15 cellular contexts compared by ENCODE assay signal in the genomic region with DNA sequence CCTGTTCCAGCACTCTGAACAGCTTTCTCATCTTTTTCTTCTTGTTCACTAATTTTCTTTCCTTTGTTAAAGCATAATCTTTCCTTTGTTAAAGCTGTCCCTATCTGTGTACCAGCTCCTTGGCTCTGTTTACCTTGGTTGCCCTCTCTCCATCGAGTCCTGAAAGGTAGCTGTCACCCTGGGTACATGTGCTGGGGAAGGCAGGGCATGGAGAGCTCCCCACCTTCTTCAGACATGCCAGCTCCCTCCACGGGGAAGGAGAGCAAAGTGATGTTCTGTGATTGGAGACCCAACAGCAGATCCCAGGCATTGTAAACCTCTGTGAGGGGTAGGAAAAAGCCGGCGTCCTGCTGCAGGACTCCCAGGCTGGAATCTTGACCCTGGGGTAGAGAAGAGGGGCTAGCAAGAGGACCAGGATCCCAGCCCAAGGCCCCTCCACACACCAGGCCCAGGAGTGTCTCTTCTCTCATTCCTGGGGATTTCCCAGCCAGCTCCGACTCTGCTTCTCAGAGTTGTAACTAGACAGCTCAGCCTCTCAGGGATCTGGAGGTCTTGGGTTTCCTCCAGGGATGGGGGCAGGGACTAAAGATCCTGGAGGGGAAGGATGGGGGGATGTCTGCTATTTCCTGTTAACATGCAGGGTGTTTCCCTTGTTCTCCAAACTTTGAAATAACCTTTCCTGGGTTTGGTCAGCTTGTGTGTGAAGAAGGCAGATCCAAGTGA. TPM values are rescaled to one million over a fixed set of nuclear protein-coding genes. Genes with fewer than 3 reads are reported as not detected.
DNase-seq lines count a peak whose midpoint lies in the region; ATAC-seq, FAIRE-seq and TF ChIP-seq lines count a peak whose summit lies in the region.
"Had no signal": no experiment of that assay in that cellular context is flagged by ENCODE, and none has a peak within 500 bp of the region (broad histone marks: within the 10 kb centered on the region; RNA-seq: fewer than 3 reads in every experiment).

No MANE protein-coding gene starts in this region.

- H2BK12ac ChIP-seq in H1 (ENCODE audit: low read depth, low read length), result no peak overlapping the region; the same call in 1 of the 2 replicates

- WGBS in H1 (ENCODE audit: extremely low coverage in 1 of 2, insufficient coverage in 1 of 2, insufficient read length in 1 of 2, insufficient replicate concordance in 2 of 2, low coverage in 1 of 2, low lambda C conversion rate in 2 of 2, missing lambda C conversion rate in 1 of 2), 2 experiments, result 84% methylated on average over 5 of the region's 5 CpGs; no CpG with 5 or more reads in 1 of the 2 experiments

- TF ChIP-seq EP300 in H1 (IDR thresholded peaks at IDR 0.05; ENCODE audit: borderline replicate concordance in 1 of 2, low read depth in 2 of 2, low read length in 2 of 2), result no peak

- no peak overlapping the region for H3K14ac ChIP-seq in H1 (ENCODE audit: insufficient read length)

- POLR2A ChIA-PET in H1 (lab: Charles Lee; ENCODE audit: partially characterized antibody), result interaction anchor here (0.5 to 2.3 kb wide), 7 partner anchors 10 to 278 kb away, joined by 3 to 6 read pairs (median 3); partner anchors contain the start of genes NUAK2 and TMCC2

- no peak overlapping the region for H4K91ac ChIP-seq in H1 (replicated peaks; ENCODE audit: insufficient read length, low read length)

- peak overlapping the region; percentile 41; the same call in 1 of the 2 replicates for H2AK5ac ChIP-seq in H1 (ENCODE audit: low read depth, low read length)

- H2BK15ac ChIP-seq in H1 (ENCODE audit: low read length), result no peak overlapping the region; the same call in 1 of the 2 replicates

- peaks cover 4 to 19% (median 6%) of the 10 kb centered on the region in 4 experiments; a peak in 6 of 7 replicates for H3K4me1 ChIP-seq in H1 (replicated peaks in 1 of 4; ENCODE audit: control insufficient read depth in 3 of 4, insufficient read depth in 4 of 4, low read length in 3 of 4)

- H3K4me2 ChIP-seq in H1 (ENCODE audit: insufficient read depth in 1 of 2, low read depth in 2 of 2, low read length in 2 of 2), result peak overlapping the region in 1 of 2 experiments; percentile 32; a peak in 1 of 4 replicates

- H3K4me3 ChIP-seq in H1 (ENCODE audit: extremely low read depth in 1 of 4, insufficient read depth in 2 of 4, low read depth in 3 of 4, low read length in 4 of 4), result no peak overlapping the region
- H3K4me3 ChIP-seq: spleen had no signal

- no peaks in the 10 kb centered on the region for H3K79me2 ChIP-seq in H1 (ENCODE audit: control insufficient read depth in 1 of 2, insufficient read depth in 2 of 2, low read length in 2 of 2)

- no peak overlapping the region for H2BK120ac ChIP-seq in H1 (replicated peaks; ENCODE audit: low read depth, low read length)

- H2BK5ac ChIP-seq in H1 (ENCODE audit: low read depth, low read length), result peak overlapping the region; percentile 61; the same call in 1 of the 2 replicates

- no peak overlapping the region for H2AFZ ChIP-seq in H1 (ENCODE audit: low read length)

- no peaks in the 10 kb centered on the region for H4K20me1 ChIP-seq in H1 (replicated peaks in 1 of 2; ENCODE audit: control insufficient read depth in 1 of 2, insufficient read depth in 2 of 2, low read length in 2 of 2)

- H3K4me3 Mint-ChIP-seq in neural crest cell, result no peak overlapping the region
- H3K4me3 Mint-ChIP-seq: naive thymus-derived CD8-positive, alpha-beta T cell had no signal

- no peaks in the 10 kb centered on the region for H3K23me2 ChIP-seq in H1 (ENCODE audit: low read depth, low read length)

- ATAC-seq in HG02798 (IDR thresholded peaks at IDR 0.05; ENCODE audit: poor library complexity, unreplicated experiment), result no peak
- no peak for ATAC-seq in GM18505 (IDR thresholded peaks at IDR 0.05; ENCODE audit: unreplicated experiment)
- ATAC-seq: naive thymus-derived CD8-positive, alpha-beta T cell had no signal

- CTCF ChIA-PET in H1 (lab: Charles Lee; ENCODE audit: partially characterized antibody), result interaction anchor here (0.6 to 42.6 kb wide), 12 partner anchors 2 to 263 kb away, joined by 3 to 2424 read pairs (median 3); partner anchors contain the start of genes KLHDC8A, NUAK2, RBBP5 and TMCC2

- no peak overlapping the region for H3K23ac ChIP-seq in H1 (ENCODE audit: insufficient read length)

- no peak overlapping the region for H3K4ac ChIP-seq in H1 (replicated peaks; ENCODE audit: insufficient read length, low read depth, low read length)

- TF ChIP-seq POLR2A in H1 (IDR thresholded peaks at IDR 0.05; ENCODE audit: control extremely low read depth in 1 of 2, low read depth in 2 of 2, low read length in 2 of 2), result no peak
- no peak for TF ChIP-seq POLR2A in GM18505 (IDR thresholded peaks at IDR 0.05; ENCODE audit: borderline replicate concordance, extremely low read depth, insufficient read depth, insufficient read length)

- FAIRE-seq in H1 (lab: Jason Lieb, UNC), result no peak
- FAIRE-seq: islet of Langerhans had no signal

- H3K27ac Mint-ChIP-seq in neural crest cell (ENCODE audit: unreplicated experiment), result peak overlapping the region; percentile 52

- no peak overlapping the region; the same call in 1 of the 2 replicates for H3K18ac ChIP-seq in H1 (ENCODE audit: extremely low read depth, low read length)

- no peak for TF ChIP-seq RAD21 in H1 (IDR thresholded peaks at IDR 0.05 in 1 of 2, conservative IDR thresholded peaks at IDR 0.05 in 1 of 2; ENCODE audit: low read depth in 2 of 2, low read length in 2 of 2)

- no peak overlapping the region for H2BK20ac ChIP-seq in H1 (ENCODE audit: low read length)

- H3K79me1 ChIP-seq in H1 (ENCODE audit: low read depth, low read length), result no peaks in the 10 kb centered on the region; the same call in 1 of the 2 replicates

- no peaks in the 10 kb centered on the region for H3K9me3 Mint-ChIP-seq in neural crest cell
- H3K9me3 Mint-ChIP-seq: naive thymus-derived CD8-positive, alpha-beta T cell had no signal

- H3K36me3 ChIP-seq in H1 (ENCODE audit: control insufficient read depth in 2 of 4, insufficient read depth in 4 of 4, low read length in 3 of 4), result no peaks in the 10 kb centered on the region
- H3K36me3 ChIP-seq: spleen had no signal

- H3K36me3 Mint-ChIP-seq in neural crest cell (ENCODE audit: low read depth), result no peaks in the 10 kb centered on the region
- H3K36me3 Mint-ChIP-seq: naive thymus-derived CD8-positive, alpha-beta T cell had no signal

- no peaks in the 10 kb centered on the region for H3K27me3 ChIP-seq in H1 (replicated peaks in 1 of 4; ENCODE audit: control insufficient read depth in 3 of 4, extremely low read depth in 1 of 4, insufficient read depth in 3 of 4, low read length in 3 of 4)
- H3K27me3 ChIP-seq: spleen had no signal

- H3K56ac ChIP-seq in H1 (replicated peaks; ENCODE audit: insufficient read length, low read depth, low read length), result no peak overlapping the region

- DNase-seq in GDM1 (lab: John Stamatoyannopoulos, UW), result peak; percentile 39
- DNase-seq in RPMI7951 (ENCODE audit: low read depth), result peak; percentile 65
- DNase-seq in H1 (ENCODE audit: low read depth in 1 of 2, low spot score in 2 of 2), result no peak
- no peak for DNase-seq in neural crest cell (ENCODE audit: low read depth, low spot score)
- no peak for DNase-seq in central memory CD4-positive, alpha-beta T cell
- no peak for DNase-seq in hippocampal formation (lab: John Stamatoyannopoulos, UW)
- DNase-seq: amygdala; naive thymus-derived CD8-positive, alpha-beta T cell; NCI-H1417 treated with DMSO at 0.1 percent for 48 hours; spleen had no signal

- no peaks in the 10 kb centered on the region for H3K9me3 ChIP-seq in H1 (ENCODE audit: insufficient read depth in 2 of 2, low read depth in 1 of 2, low read length in 1 of 2)
- H3K9me3 ChIP-seq: spleen had no signal

- no peak overlapping the region for H4K5ac ChIP-seq in H1 (ENCODE audit: insufficient read length, low read depth, low read length)

- H3K9ac ChIP-seq in H1 (replicated peaks in 1 of 4; ENCODE audit: extremely low read depth in 1 of 4, low read depth in 3 of 4, low read length in 3 of 4), result no peak overlapping the region; a peak in 1 of 7 replicates

- H3K27ac ChIP-seq in H1 (ENCODE audit: low read depth, low read length), result no peak overlapping the region
- H3K27ac ChIP-seq: epithelial cell of prostate, HL-60, spleen had no signal

- no peak overlapping the region for H4K8ac ChIP-seq in H1 (ENCODE audit: extremely low read depth, insufficient read depth, low read length)

- H3K27me3 Mint-ChIP-seq in neural crest cell (ENCODE audit: low read depth), result no peaks in the 10 kb centered on the region

- TF ChIP-seq CTCF in H1 (IDR thresholded peaks at IDR 0.05; ENCODE audit: control extremely low read depth in 1 of 3, insufficient read depth in 1 of 3, low read depth in 1 of 3, low read length in 3 of 3) (no peak), neural crest cell (conservative IDR thresholded peaks at IDR 0.05) (no peak)

- H3K4me1 Mint-ChIP-seq in neural crest cell, result peaks cover 34% of the 10 kb centered on the region

RNA-seq across cellular contexts. Expression of gene TMCC2, which starts 34.4 kb away (rescaled TPM):
- 0.48 and 1.1 TPM in 2 replicates for total RNA-seq in RPMI7951 (2014; rRNA removed; shearing (Covaris generic))
- total RNA-seq in H1 (2021; fragmentation: NEBNext Ultra II Directional; extraction: Animal tissue kit (Norgen Biotek cat#: 25700)), result 6.7 and 7.2 TPM in 2 replicates
- polyA plus RNA-seq in H1 (2011; rRNA removed), result 6.8 and 9.7 TPM in 2 replicates
- polyA plus RNA-seq in H1 (2011; cell fraction: cytosol; rRNA removed), result 6.6 TPM
- polyA plus RNA-seq in H1 (2011; cell fraction: nucleus; rRNA removed), result 9.2 TPM
- polyA plus RNA-seq in H1 (2012, experiment 1 of 2), result 5.5 to 7.3 TPM (median 6.5 TPM) in 4 replicates
- 5.1 TPM for polyA plus RNA-seq in H1 (2012, experiment 2 of 2)
- 4.1 TPM for polyA plus RNA-seq in H1 (2013, experiment 1 of 2)
- polyA plus RNA-seq in H1 (2013, experiment 2 of 2), result 3.9 TPM
- 7.0 and 7.5 TPM in 2 replicates for polyA minus RNA-seq in H1 (2011; rRNA and poly(A)+ RNA removed)
- polyA minus RNA-seq in H1 (2011; cell fraction: cytosol; rRNA and poly(A)+ RNA removed), result 8.9 TPM
- polyA minus RNA-seq in H1 (2011; cell fraction: nucleus; rRNA and poly(A)+ RNA removed), result 6.3 TPM
- total RNA-seq in neural crest cell, result 14.9 and 16.1 TPM in 2 replicates

RNA-seq across cellular contexts. Expression of gene DSTYK, which starts 50.6 kb away (rescaled TPM):
- total RNA-seq in RPMI7951 (2014; rRNA removed; shearing (Covaris generic)), result 4.4 and 5.0 TPM in 2 replicates
- total RNA-seq in H1 (2021; fragmentation: NEBNext Ultra II Directional; extraction: Animal tissue kit (Norgen Biotek cat#: 25700)), result 7.9 and 8.5 TPM in 2 replicates
- polyA plus RNA-seq in H1 (2011; rRNA removed), result 2.4 and 2.7 TPM in 2 replicates
- polyA plus RNA-seq in H1 (2011; cell fraction: cytosol; rRNA removed), result 4.0 TPM
- polyA plus RNA-seq in H1 (2011; cell fraction: nucleus; rRNA removed), result 2.9 TPM
- 4.9 to 6.2 TPM (median 6.1 TPM) in 4 replicates for polyA plus RNA-seq in H1 (2012, experiment 1 of 2)
- 0.60 TPM for polyA plus RNA-seq in H1 (2012, experiment 2 of 2)
- polyA plus RNA-seq in H1 (2013, experiment 1 of 2), result 3.9 TPM
- 3.8 TPM for polyA plus RNA-seq in H1 (2013, experiment 2 of 2)
- polyA minus RNA-seq in H1 (2011; rRNA and poly(A)+ RNA removed), result 11.9 and 16.2 TPM in 2 replicates
- 5.3 TPM for polyA minus RNA-seq in H1 (2011; cell fraction: cytosol; rRNA and poly(A)+ RNA removed)
- polyA minus RNA-seq in H1 (2011; cell fraction: nucleus; rRNA and poly(A)+ RNA removed), result 8.0 TPM
- total RNA-seq in neural crest cell, result 14.8 and 17.0 TPM in 2 replicates

RNA-seq across cellular contexts. Expression of gene NUAK2, which starts 59.4 kb away (rescaled TPM):
- total RNA-seq in RPMI7951 (2014; rRNA removed; shearing (Covaris generic)), result 0.78 and 1.2 TPM in 2 replicates
- 12.7 and 12.9 TPM in 2 replicates for total RNA-seq in H1 (2021; fragmentation: NEBNext Ultra II Directional; extraction: Animal tissue kit (Norgen Biotek cat#: 25700))
- 9.4 and 14.5 TPM in 2 replicates for polyA plus RNA-seq in H1 (2011; rRNA removed)
- polyA plus RNA-seq in H1 (2011; cell fraction: cytosol; rRNA removed), result 8.0 TPM
- polyA plus RNA-seq in H1 (2011; cell fraction: nucleus; rRNA removed), result 13.3 TPM
- polyA plus RNA-seq in H1 (2012, experiment 1 of 2), result 13.2 to 13.7 TPM (median 13.5 TPM) in 4 replicates
- 12.2 TPM for polyA plus RNA-seq in H1 (2012, experiment 2 of 2)
- polyA plus RNA-seq in H1 (2013, experiment 1 of 2), result 5.4 TPM
- 5.1 TPM for polyA plus RNA-seq in H1 (2013, experiment 2 of 2)
- polyA minus RNA-seq in H1 (2011; rRNA and poly(A)+ RNA removed), result 12.4 and 13.8 TPM in 2 replicates
- polyA minus RNA-seq in H1 (2011; cell fraction: cytosol; rRNA and poly(A)+ RNA removed), result 15.0 TPM
- polyA minus RNA-seq in H1 (2011; cell fraction: nucleus; rRNA and poly(A)+ RNA removed), result 13.2 TPM
- 14.7 and 15.4 TPM in 2 replicates for total RNA-seq in neural crest cell

Comparison
In these comparisons a context has a peak if more than half of its experiments do, and no peak if none do; other contexts are left out.
1. DNase-seq: peak in GDM1 (single experiment) and RPMI7951 (single experiment); none in H1 (0 of 2), neural crest cell (single experiment), central memory CD4-positive, alpha-beta T cell (single experiment) and hippocampal formation (0 of 2).